Comparison of ENCODE assay signal across 2 cellular contexts in the genomic region with DNA sequence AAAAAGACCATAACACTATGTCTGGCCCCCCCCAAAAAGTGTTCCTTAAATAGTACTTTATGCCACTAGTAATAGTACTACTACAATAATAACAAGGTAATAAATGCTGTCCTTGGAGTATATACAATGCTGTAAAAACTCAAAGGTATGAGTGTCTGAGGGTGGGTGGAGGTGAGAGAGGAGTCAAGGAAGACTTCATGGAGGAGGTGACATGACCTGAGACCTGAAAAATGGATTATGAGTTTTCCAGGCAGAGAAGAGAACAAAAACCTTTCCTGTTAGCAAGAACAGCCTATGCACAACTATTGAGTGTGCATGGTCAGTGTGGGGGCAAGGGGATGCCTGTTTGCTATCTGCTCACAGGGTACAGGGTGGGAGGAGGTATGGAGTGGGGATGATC.
TF ChIP-seq lines count a peak whose summit lies in the region.

No MANE protein-coding gene starts in this region.

TF ChIP-seq in IMR-90, 13 proteins besides CTCF, POLR2A, EP300 and RAD21:
- TF ChIP-seq CHD1 (IDR thresholded peaks at IDR 0.05; ENCODE audit: low read depth, low read length) (no peak), MXI1 (IDR thresholded peaks at IDR 0.05; ENCODE audit: borderline replicate concordance, low read depth, low read length) (no peak), FOS (IDR thresholded peaks at IDR 0.05; ENCODE audit: low read depth, low read length) (no peak), CEBPB (IDR thresholded peaks at IDR 0.05; ENCODE audit: low read depth, low read length) (no peak), NFE2L2 (IDR thresholded peaks at IDR 0.05; ENCODE audit: low read depth, low read length) (no peak), MAZ (IDR thresholded peaks at IDR 0.05; ENCODE audit: borderline replicate concordance, low read depth, low read length) (no peak), SMC3 (IDR thresholded peaks at IDR 0.05; ENCODE audit: low read depth, low read length) (no peak), RCOR1 (IDR thresholded peaks at IDR 0.05; ENCODE audit: insufficient replicate concordance, low read length) (no peak), MAFK (IDR thresholded peaks at IDR 0.05; ENCODE audit: low read depth, low read length) (no peak), BHLHE40 (IDR thresholded peaks at IDR 0.05; ENCODE audit: low read depth, low read length) (no peak), RFX5 (IDR thresholded peaks at IDR 0.05; ENCODE audit: low read depth, low read length) (no peak)
- TF ChIP-seq, protein P1, sequence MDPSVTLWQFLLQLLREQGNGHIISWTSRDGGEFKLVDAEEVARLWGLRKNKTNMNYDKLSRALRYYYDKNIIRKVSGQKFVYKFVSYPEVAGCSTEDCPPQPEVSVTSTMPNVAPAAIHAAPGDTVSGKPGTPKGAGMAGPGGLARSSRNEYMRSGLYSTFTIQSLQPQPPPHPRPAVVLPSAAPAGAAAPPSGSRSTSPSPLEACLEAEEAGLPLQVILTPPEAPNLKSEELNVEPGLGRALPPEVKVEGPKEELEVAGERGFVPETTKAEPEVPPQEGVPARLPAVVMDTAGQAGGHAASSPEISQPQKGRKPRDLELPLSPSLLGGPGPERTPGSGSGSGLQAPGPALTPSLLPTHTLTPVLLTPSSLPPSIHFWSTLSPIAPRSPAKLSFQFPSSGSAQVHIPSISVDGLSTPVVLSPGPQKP (IDR thresholded peaks at IDR 0.05; ENCODE audit: borderline replicate concordance, low read depth, low read length): no peak
- TF ChIP-seq, protein P2, sequence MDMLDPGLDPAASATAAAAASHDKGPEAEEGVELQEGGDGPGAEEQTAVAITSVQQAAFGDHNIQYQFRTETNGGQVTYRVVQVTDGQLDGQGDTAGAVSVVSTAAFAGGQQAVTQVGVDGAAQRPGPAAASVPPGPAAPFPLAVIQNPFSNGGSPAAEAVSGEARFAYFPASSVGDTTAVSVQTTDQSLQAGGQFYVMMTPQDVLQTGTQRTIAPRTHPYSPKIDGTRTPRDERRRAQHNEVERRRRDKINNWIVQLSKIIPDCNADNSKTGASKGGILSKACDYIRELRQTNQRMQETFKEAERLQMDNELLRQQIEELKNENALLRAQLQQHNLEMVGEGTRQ (IDR thresholded peaks at IDR 0.05; ENCODE audit: low read depth, low read length): no peak
TF ChIP-seq in IMR-90: peak in this region for 0.

TF ChIP-seq in K562, 482 proteins besides CTCF, POLR2A, EP300 and RAD21:
- no peak for TF ChIP-seq ZNF668 (CRISPR knock-in tag; IDR thresholded peaks at IDR 0.05)
- peak; percentile 79 for TF ChIP-seq ZFP36 (IDR thresholded peaks at IDR 0.05; ENCODE audit: low read depth, low read length, partially characterized antibody)
